ENCODE assay signal across 10 cellular contexts in genomic region chr6:30727920-30728605, GRCh38. TPM values are rescaled to one million over a fixed set of nuclear protein-coding genes. Genes with fewer than 3 reads are reported as not detected.
A peak's percentile ranks its signal among the peaks of the same experiment; 100 is the strongest.
DNase-seq lines count a peak whose midpoint lies in the region; ATAC-seq and TF ChIP-seq lines count a peak whose summit lies in the region.
"Had no signal": no experiment of that assay in that cellular context is flagged by ENCODE, and none has a peak within 500 bp of the region (broad histone marks: within the 10 kb centered on the region; RNA-seq: fewer than 3 reads in every experiment).

No MANE protein-coding gene starts in this region.

- peaks cover 70% of the 10 kb centered on the region for H3K36me3 ChIP-seq in mesodermal cell (ENCODE audit: control insufficient read depth, insufficient read depth, low read length)

- H3K36me3 Mint-ChIP-seq in H9 (ENCODE audit: insufficient read depth in 1 of 3, low read depth in 3 of 3): peaks cover 35 to 80% (median 50%) of the 10 kb centered on the region in 3 experiments
- H3K36me3 Mint-ChIP-seq in activated naive CD8-positive, alpha-beta T cell treated with anti-CD3 and anti-CD28 coated beads, Interleukin-2, amount 10 ng/mL, durations not matched to agents 7 days and 5 days: peaks cover 50% of the 10 kb centered on the region
- H3K36me3 Mint-ChIP-seq in T-helper 2 cell treated with Interferon-gamma antibody and Interleukin-4, amounts not matched to agents 5 μg/mL and 100 μg/mL, for 36 hours (ENCODE audit: low read depth): peaks cover 61% of the 10 kb centered on the region

- no peak overlapping the region for H3K56ac ChIP-seq in H9 (ENCODE audit: insufficient read length, low read depth, low read length)

- H3K23ac ChIP-seq in H9 (ENCODE audit: insufficient read length, low read depth, low read length): no peak overlapping the region

- H3K27ac Mint-ChIP-seq in H9: peak overlapping the region; percentile 32 to 78 (median 73); a peak in 4 of 7 replicates
- H3K27ac Mint-ChIP-seq in activated naive CD8-positive, alpha-beta T cell treated with anti-CD3 and anti-CD28 coated beads, Interleukin-2, amount 10 ng/mL, durations not matched to agents 7 days and 5 days: peak overlapping the region; percentile 69
- H3K27ac Mint-ChIP-seq in T-helper 2 cell treated with Interferon-gamma antibody and Interleukin-4, amounts not matched to agents 5 μg/mL and 100 μg/mL, for 36 hours: no peak overlapping the region

- H2BK12ac ChIP-seq in H9 (ENCODE audit: insufficient read length, low read depth, low read length): no peak overlapping the region

- H3K9me3 Mint-ChIP-seq in H9: no peaks in the 10 kb centered on the region
- no peaks in the 10 kb centered on the region for H3K9me3 Mint-ChIP-seq in activated naive CD8-positive, alpha-beta T cell treated with anti-CD3 and anti-CD28 coated beads, Interleukin-2, amount 10 ng/mL, durations not matched to agents 7 days and 5 days
- H3K9me3 Mint-ChIP-seq in T-helper 2 cell treated with Interferon-gamma antibody and Interleukin-4, amounts not matched to agents 5 μg/mL and 100 μg/mL, for 36 hours: no peaks in the 10 kb centered on the region

- no peak overlapping the region for H3K4me2 ChIP-seq in H9 (ENCODE audit: insufficient read depth, insufficient read length, low read length)

- H3T11ph ChIP-seq in H9 (ENCODE audit: low read length): no peak overlapping the region

- H3K4me1 Mint-ChIP-seq in H9: peaks cover 14 to 23% of the 10 kb centered on the region in 2 experiments
- peaks cover 54% of the 10 kb centered on the region for H3K4me1 Mint-ChIP-seq in activated naive CD8-positive, alpha-beta T cell treated with anti-CD3 and anti-CD28 coated beads, Interleukin-2, amount 10 ng/mL, durations not matched to agents 7 days and 5 days
- peaks cover 44% of the 10 kb centered on the region for H3K4me1 Mint-ChIP-seq in T-helper 2 cell treated with Interferon-gamma antibody and Interleukin-4, amounts not matched to agents 5 μg/mL and 100 μg/mL, for 36 hours (ENCODE audit: low read depth)

- H3K9me3 ChIP-seq in H9 (ENCODE audit: control insufficient read depth, low read depth, low read length) (no peaks in the 10 kb centered on the region), mesodermal cell (ENCODE audit: control insufficient read depth, low read length) (no peaks in the 10 kb centered on the region)

- no peaks in the 10 kb centered on the region for H3K23me2 ChIP-seq in H9 (ENCODE audit: insufficient read length, low read depth, low read length, poor library complexity, severe bottlenecking)

- H3K14ac ChIP-seq in H9 (ENCODE audit: insufficient read depth, low read length): no peak overlapping the region

- no peaks in the 10 kb centered on the region for H3K4me1 ChIP-seq in H9 (ENCODE audit: insufficient read depth, low read length)
- peaks cover 25% of the 10 kb centered on the region for H3K4me1 ChIP-seq in mesodermal cell (ENCODE audit: control insufficient read depth, insufficient read depth, low read length, poor library complexity, severe bottlenecking)

- no CpG with 5 or more reads among the region's 9 CpGs for WGBS in H9 (ENCODE audit: extremely low coverage, insufficient read length, low lambda C conversion rate)
- 88 to 100% methylated on average over 2 to 3 of the region's 9 CpGs for WGBS in mesodermal cell (ENCODE audit: insufficient coverage in 2 of 2), 2 experiments

- no peak overlapping the region for H2BK15ac ChIP-seq in H9 (ENCODE audit: low read depth, low read length)

- H2BK20ac ChIP-seq in H9 (ENCODE audit: low read depth, low read length, poor library complexity, severe bottlenecking): no peak overlapping the region

- H3K4me3 ChIP-seq in mesodermal cell (ENCODE audit: extremely low read depth, insufficient read depth, low read length, poor library complexity, severe bottlenecking): no peak overlapping the region

- no peak overlapping the region for H4K8ac ChIP-seq in H9 (replicated peaks; ENCODE audit: insufficient read length, low read depth, low read length)

- H2BK120ac ChIP-seq in H9 (ENCODE audit: low read depth, low read length, poor library complexity, severe bottlenecking): no peak overlapping the region

- no peak overlapping the region for H3K18ac ChIP-seq in H9 (ENCODE audit: insufficient read length, low read depth, low read length)

- H3K27ac ChIP-seq in H9 (ENCODE audit: insufficient read length, low read depth, low read length) (no peak overlapping the region), mesodermal cell (ENCODE audit: low read depth, low read length, severe bottlenecking) (peak overlapping the region; percentile 8)

- DNase-seq in AG20443 (ENCODE audit: low spot score) (peak; percentile 57), H9 (no peak), NCI-H1092 (lab: John Stamatoyannopoulos, UW) (no peak), NCI-H2081 treated with DMSO at 0.1 percent for 48 hours (lab: John Stamatoyannopoulos, UW) (no peak), NCI-H526 (lab: John Stamatoyannopoulos, UW) (no peak)
- DNase-seq in activated naive CD8-positive, alpha-beta T cell treated with anti-CD3 and anti-CD28 coated beads, Interleukin-2, amount 10 ng/mL, durations not matched to agents 7 days and 5 days: no peak
- no peak for DNase-seq in T-helper 2 cell treated with Interferon-gamma antibody and Interleukin-4, amounts not matched to agents 5 μg/mL and 100 μg/mL, for 36 hours (ENCODE audit: low spot score)
- DNase-seq: head of caudate nucleus, NCI-H345 had no signal

- POLR2A ChIA-PET in activated naive CD8-positive, alpha-beta T cell treated with anti-CD3 and anti-CD28 coated beads, Interleukin-2, amount 10 ng/mL, durations not matched to agents 7 days and 5 days (lab: Charles Lee): interaction anchor here (1.0 to 4.4 kb wide), 5 partner anchors 9 to 185 kb away, joined by 3 to 74 read pairs (median 4); no protein-coding TSS in a partner anchor

- no peak overlapping the region for H2AK5ac ChIP-seq in H9 (ENCODE audit: insufficient read length, low read length)

- H3K4me3 Mint-ChIP-seq in H9: no peak overlapping the region; a peak in 1 of 5 replicates
- no peak overlapping the region for H3K4me3 Mint-ChIP-seq in activated naive CD8-positive, alpha-beta T cell treated with anti-CD3 and anti-CD28 coated beads, Interleukin-2, amount 10 ng/mL, durations not matched to agents 7 days and 5 days
- no peak overlapping the region for H3K4me3 Mint-ChIP-seq in T-helper 2 cell treated with Interferon-gamma antibody and Interleukin-4, amounts not matched to agents 5 μg/mL and 100 μg/mL, for 36 hours

- H3K79me1 ChIP-seq in H9 (ENCODE audit: insufficient read depth, low read depth, low read length, poor library complexity, severe bottlenecking): no peaks in the 10 kb centered on the region

- peaks cover 5% of the 10 kb centered on the region; the same call in 1 of the 2 replicates for H3K27me3 Mint-ChIP-seq in H9 (ENCODE audit: low read depth)
- no peaks in the 10 kb centered on the region for H3K27me3 Mint-ChIP-seq in activated naive CD8-positive, alpha-beta T cell treated with anti-CD3 and anti-CD28 coated beads, Interleukin-2, amount 10 ng/mL, durations not matched to agents 7 days and 5 days
- H3K27me3 Mint-ChIP-seq in T-helper 2 cell treated with Interferon-gamma antibody and Interleukin-4, amounts not matched to agents 5 μg/mL and 100 μg/mL, for 36 hours (ENCODE audit: low read depth): no peaks in the 10 kb centered on the region

- H4K20me1 ChIP-seq in H9 (ENCODE audit: control insufficient read depth, insufficient read depth, insufficient read length): no peaks in the 10 kb centered on the region

- H2BK5ac ChIP-seq in H9 (ENCODE audit: insufficient read length, low read length): no peak overlapping the region

- H4K91ac ChIP-seq in H9 (ENCODE audit: insufficient read length, low read depth, low read length): no peak overlapping the region

- H3K9ac ChIP-seq in H9 (ENCODE audit: extremely low read depth, insufficient read length, low read length): no peak overlapping the region

- no peak for ATAC-seq in activated naive CD8-positive, alpha-beta T cell treated with anti-CD3 and anti-CD28 coated beads, Interleukin-2, amount 10 ng/mL, durations not matched to agents 7 days and 5 days (ENCODE audit: low read depth)

- no peak overlapping the region for H4K5ac ChIP-seq in H9 (ENCODE audit: insufficient read length, low read depth, low read length)

- no peaks in the 10 kb centered on the region; the same call in 1 of the 2 replicates for H3K79me2 ChIP-seq in H9 (ENCODE audit: insufficient read depth, low read length)

- H3K27me3 ChIP-seq in H9 (ENCODE audit: insufficient read depth, low read length): no peaks in the 10 kb centered on the region

- no peak overlapping the region for H3K4ac ChIP-seq in H9 (ENCODE audit: low read depth, low read length)

- no peak; the same call in 2 of the 3 replicates for TF ChIP-seq CTCF in H9 (conservative IDR thresholded peaks at IDR 0.05)

- H2AFZ ChIP-seq in H9 (ENCODE audit: low read length): no peak overlapping the region

RNA-seq across cellular contexts. Expression of gene TUBB, which starts 7.9 kb away (rescaled TPM):
- 1,719 and 1,734 TPM in 2 replicates for total RNA-seq in H9 (2021)
- total RNA-seq in activated naive CD8-positive, alpha-beta T cell treated with anti-CD3 and anti-CD28 coated beads, Interleukin-2, amount 10 ng/mL, durations not matched to agents 7 days and 5 days: 1,000 to 10,000 TPM; 1,168 to 1,207 TPM
- polyA plus RNA-seq in mesodermal cell (2013, experiment 1 of 2): 1,638 TPM
- 1,486 TPM for polyA plus RNA-seq in mesodermal cell (2013, experiment 2 of 2)

RNA-seq across cellular contexts. Expression of gene MDC1, which starts 11.0 kb away (rescaled TPM):
- total RNA-seq in H9 (2021): 72.2 and 77.6 TPM in 2 replicates
- total RNA-seq in activated naive CD8-positive, alpha-beta T cell treated with anti-CD3 and anti-CD28 coated beads, Interleukin-2, amount 10 ng/mL, durations not matched to agents 7 days and 5 days: 10 to 100 TPM; 50.2 to 52.2 TPM
- 60.6 TPM for polyA plus RNA-seq in mesodermal cell (2013, experiment 1 of 2)
- 50.2 TPM for polyA plus RNA-seq in mesodermal cell (2013, experiment 2 of 2)

RNA-seq across cellular contexts. Expression of gene FLOT1, which starts 14.4 kb away (rescaled TPM):
- total RNA-seq in H9 (2021): 107 and 111 TPM in 2 replicates
- total RNA-seq in activated naive CD8-positive, alpha-beta T cell treated with anti-CD3 and anti-CD28 coated beads, Interleukin-2, amount 10 ng/mL, durations not matched to agents 7 days and 5 days: 100 to 1,000 TPM; 261 to 271 TPM
- 145 TPM for polyA plus RNA-seq in mesodermal cell (2013, experiment 1 of 2)
- polyA plus RNA-seq in mesodermal cell (2013, experiment 2 of 2): 130 TPM

RNA-seq across cellular contexts. Expression of gene IER3, which starts 16.3 kb away (rescaled TPM):
- 42.9 and 43.5 TPM in 2 replicates for total RNA-seq in H9 (2021)
- 10 to 100 TPM; 49.1 to 52.7 TPM for total RNA-seq in activated naive CD8-positive, alpha-beta T cell treated with anti-CD3 and anti-CD28 coated beads, Interleukin-2, amount 10 ng/mL, durations not matched to agents 7 days and 5 days
- polyA plus RNA-seq in mesodermal cell (2013, experiment 1 of 2): 139 TPM
- polyA plus RNA-seq in mesodermal cell (2013, experiment 2 of 2): 110 TPM

RNA-seq across cellular contexts. Expression of gene NRM, which starts 37.3 kb away (rescaled TPM):
- total RNA-seq in H9 (2021): 34.9 and 36.5 TPM in 2 replicates
- total RNA-seq in activated naive CD8-positive, alpha-beta T cell treated with anti-CD3 and anti-CD28 coated beads, Interleukin-2, amount 10 ng/mL, durations not matched to agents 7 days and 5 days: 10 to 100 TPM; 33.1 to 33.9 TPM
- polyA plus RNA-seq in mesodermal cell (2013, experiment 1 of 2): 37.5 TPM
- 38.7 TPM for polyA plus RNA-seq in mesodermal cell (2013, experiment 2 of 2)
